31 cellular contexts compared by ENCODE assay signal in genomic region chrX:47631676-47632075, GRCh38. TPM values are rescaled to one million over a fixed set of nuclear protein-coding genes. Genes with fewer than 3 reads are reported as not detected.
"Had no signal": no experiment of that assay in that cellular context is flagged by ENCODE, and none has a peak within 500 bp of the region (broad histone marks: within the 10 kb centered on the region; RNA-seq: fewer than 3 reads in every experiment).

No MANE protein-coding gene starts in this region.

- H3K36me3 Mint-ChIP-seq: T-cell had no signal

- H3K9me3 ChIP-seq: body of pancreas, esophagus muscularis mucosa, gastroesophageal sphincter, heart right ventricle had no signal

- H3K4me3 Mint-ChIP-seq: activated CD4-positive, alpha-beta memory T cell treated with anti-CD3 and anti-CD28 coated beads, Interleukin-2, amount 10 ng/mL, durations not matched to agents 7 days and 5 days; activated CD4-positive, alpha-beta T cell treated with anti-CD3 and anti-CD28 coated beads, Interleukin-2, amount 10 ng/mL, durations not matched to agents 7 days and 5 days; activated naive CD4-positive, alpha-beta T cell treated with anti-CD3 and anti-CD28 coated beads, Interleukin-2, amount 10 ng/mL, durations not matched to agents 7 days and 5 days; activated naive CD8-positive, alpha-beta T cell treated with anti-CD3 and anti-CD28 coated beads, Interleukin-2, amount 10 ng/mL, durations not matched to agents 7 days and 5 days; activated T-cell treated with anti-CD3 and anti-CD28 coated beads, Interleukin-2, amount 50 U/mL, for 24 hours; activated T-cell treated with anti-CD3 and anti-CD28 coated beads, Interleukin-2, amount 50 U/mL, for 72 hours; effector memory CD8-positive, alpha-beta T cell; T-helper 1 cell treated with Interleukin-12 subunit alpha and Interleukin-12 subunit beta and Interleukin-4 antibody, amounts not matched to agents 30 μg/mL and 1 μg/mL, for 36 hours; T-helper 2 cell treated with Interferon-gamma antibody and Interleukin-4, amounts not matched to agents 5 μg/mL and 100 μg/mL, for 36 hours; WTC11 had no signal

- H3K27me3 Mint-ChIP-seq: activated CD4-positive, alpha-beta memory T cell treated with anti-CD3 and anti-CD28 coated beads, Interleukin-2, amount 10 ng/mL, durations not matched to agents 7 days and 5 days; activated CD4-positive, alpha-beta T cell treated with anti-CD3 and anti-CD28 coated beads, Interleukin-2, amount 10 ng/mL, durations not matched to agents 7 days and 5 days; activated naive CD4-positive, alpha-beta T cell treated with anti-CD3 and anti-CD28 coated beads, Interleukin-2, amount 10 ng/mL, durations not matched to agents 7 days and 5 days; activated naive CD8-positive, alpha-beta T cell treated with anti-CD3 and anti-CD28 coated beads, Interleukin-2, amount 10 ng/mL, durations not matched to agents 7 days and 5 days; effector memory CD8-positive, alpha-beta T cell; T-cell had no signal

- DNase-seq: activated CD4-positive, alpha-beta memory T cell treated with anti-CD3 and anti-CD28 coated beads, Interleukin-2, amount 10 ng/mL, durations not matched to agents 7 days and 5 days; activated CD4-positive, alpha-beta T cell treated with anti-CD3 and anti-CD28 coated beads for 1 hour; activated CD4-positive, alpha-beta T cell treated with anti-CD3 and anti-CD28 coated beads for 4 hours; activated CD4-positive, alpha-beta T cell treated with anti-CD3 and anti-CD28 coated beads, Interleukin-2, amount 10 ng/mL, durations not matched to agents 7 days and 5 days; activated CD4-positive, alpha-beta T cell treated with anti-CD3 and anti-CD28 coated beads, Interleukin-2, amount 50 U/mL, for 4 hours; activated CD8-positive, alpha-beta memory T cell treated with anti-CD3 and anti-CD28 coated beads, Interleukin-2, amount 50 U/mL, for 48 hours; activated gamma-delta T cell; activated naive CD4-positive, alpha-beta T cell; activated naive CD4-positive, alpha-beta T cell treated with anti-CD3 and anti-CD28 coated beads, Interleukin-2, amount 10 ng/mL, durations not matched to agents 7 days and 5 days; activated naive CD8-positive, alpha-beta T cell treated with anti-CD3 and anti-CD28 coated beads, Interleukin-2, amount 10 ng/mL, durations not matched to agents 7 days and 5 days; activated T-cell treated with anti-CD3 and anti-CD28 coated beads for 4 hours; activated T-cell treated with anti-CD3 and anti-CD28 coated beads, Interleukin-2, amount 50 U/mL, for 24 hours; activated T-cell treated with anti-CD3 and anti-CD28 coated beads, Interleukin-2, amount 50 U/mL, for 72 hours; anterior cingulate cortex; body of pancreas; caudate nucleus; cortex of kidney; dermis blood vessel endothelial cell; effector CD4-positive, alpha-beta T cell; effector memory CD8-positive, alpha-beta T cell; erythroblast; foreskin keratinocyte; heart right ventricle; T-cell; T1000 had no signal

- H3K27ac Mint-ChIP-seq: activated CD4-positive, alpha-beta memory T cell treated with anti-CD3 and anti-CD28 coated beads, Interleukin-2, amount 10 ng/mL, durations not matched to agents 7 days and 5 days; activated CD4-positive, alpha-beta T cell treated with anti-CD3 and anti-CD28 coated beads, Interleukin-2, amount 10 ng/mL, durations not matched to agents 7 days and 5 days; activated naive CD4-positive, alpha-beta T cell treated with anti-CD3 and anti-CD28 coated beads, Interleukin-2, amount 10 ng/mL, durations not matched to agents 7 days and 5 days; activated naive CD4-positive, alpha-beta T cell treated with anti-CD3 and anti-CD28 coated beads, Interleukin-2, amount 50 U/mL, for 72 hours; activated naive CD8-positive, alpha-beta T cell treated with anti-CD3 and anti-CD28 coated beads, Interleukin-2, amount 10 ng/mL, durations not matched to agents 7 days and 5 days; activated T-cell treated with anti-CD3 and anti-CD28 coated beads, Interleukin-2, amount 50 U/mL, for 24 hours; activated T-cell treated with anti-CD3 and anti-CD28 coated beads, Interleukin-2, amount 50 U/mL, for 72 hours; effector memory CD8-positive, alpha-beta T cell; T-helper 1 cell treated with Interleukin-12 subunit alpha and Interleukin-12 subunit beta and Interleukin-4 antibody, amounts not matched to agents 30 μg/mL and 1 μg/mL, for 36 hours; T-helper 2 cell treated with Interferon-gamma antibody and Interleukin-4, amounts not matched to agents 5 μg/mL and 100 μg/mL, for 36 hours had no signal

- ATAC-seq: activated naive CD4-positive, alpha-beta T cell treated with anti-CD3 and anti-CD28 coated beads, Interleukin-2, amount 50 U/mL, for 72 hours; activated T-cell treated with anti-CD3 and anti-CD28 coated beads, Interleukin-2, amount 50 U/mL, for 72 hours; body of pancreas; effector memory CD8-positive, alpha-beta T cell; foreskin keratinocyte; gastroesophageal sphincter; heart right ventricle; T-cell; WTC11 had no signal

- H3K9me3 Mint-ChIP-seq: activated CD4-positive, alpha-beta memory T cell treated with anti-CD3 and anti-CD28 coated beads, Interleukin-2, amount 10 ng/mL, durations not matched to agents 7 days and 5 days; activated CD4-positive, alpha-beta T cell treated with anti-CD3 and anti-CD28 coated beads, Interleukin-2, amount 10 ng/mL, durations not matched to agents 7 days and 5 days; activated naive CD4-positive, alpha-beta T cell treated with anti-CD3 and anti-CD28 coated beads, Interleukin-2, amount 10 ng/mL, durations not matched to agents 7 days and 5 days; activated naive CD4-positive, alpha-beta T cell treated with anti-CD3 and anti-CD28 coated beads, Interleukin-2, amount 50 U/mL, for 72 hours; activated naive CD8-positive, alpha-beta T cell treated with anti-CD3 and anti-CD28 coated beads, Interleukin-2, amount 10 ng/mL, durations not matched to agents 7 days and 5 days; activated T-cell treated with anti-CD3 and anti-CD28 coated beads, Interleukin-2, amount 50 U/mL, for 24 hours; activated T-cell treated with anti-CD3 and anti-CD28 coated beads, Interleukin-2, amount 50 U/mL, for 72 hours; effector memory CD8-positive, alpha-beta T cell; T-cell; T-helper 1 cell treated with Interleukin-12 subunit alpha and Interleukin-12 subunit beta and Interleukin-4 antibody, amounts not matched to agents 30 μg/mL and 1 μg/mL, for 36 hours; T-helper 2 cell treated with Interferon-gamma antibody and Interleukin-4, amounts not matched to agents 5 μg/mL and 100 μg/mL, for 36 hours; WTC11 had no signal

RNA-seq across cellular contexts. Expression of gene SYN1, which starts 12.0 kb away (rescaled TPM):
- total RNA-seq: dermis blood vessel endothelial cell had no signal
